Comparison of ENCODE assay signal across 9 cellular contexts in the genomic region with DNA sequence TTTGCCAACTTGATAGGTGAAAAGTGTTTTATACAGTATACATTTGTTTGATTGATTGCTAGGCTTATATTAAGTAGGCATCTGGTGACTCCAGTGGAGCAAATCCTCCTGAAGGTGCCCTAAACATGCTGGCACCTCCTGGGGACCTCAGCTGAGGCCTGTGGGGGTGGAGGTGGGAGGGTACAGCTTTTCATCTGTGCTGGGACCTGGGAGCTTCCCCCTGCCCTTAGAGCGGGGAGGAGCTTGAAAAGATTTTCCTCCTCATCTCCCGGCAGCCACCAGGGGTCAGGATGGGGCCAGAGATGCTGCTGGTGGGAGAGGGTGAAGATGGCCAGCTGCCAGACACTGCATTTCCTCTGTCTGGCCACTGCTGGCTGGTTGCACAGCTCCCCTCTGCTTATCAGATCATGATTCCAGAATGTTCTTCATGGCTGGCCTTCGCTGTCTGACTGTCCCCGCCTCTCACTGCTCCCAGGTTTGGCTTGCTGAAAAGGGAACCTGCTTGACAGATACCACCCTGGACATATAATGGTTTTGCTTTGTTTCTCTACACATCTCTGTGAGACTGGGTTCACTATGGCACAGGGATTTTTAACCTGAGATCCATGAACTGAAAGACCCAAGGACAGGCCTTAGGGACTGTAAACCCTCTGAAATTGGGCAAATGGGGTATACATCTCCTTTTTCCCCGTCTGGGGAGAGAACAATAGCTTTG. TPM values are rescaled to one million over a fixed set of nuclear protein-coding genes. Genes with fewer than 3 reads are reported as not detected.
DNase-seq lines count a peak whose midpoint lies in the region; ATAC-seq, FAIRE-seq and TF ChIP-seq lines count a peak whose summit lies in the region.
"Had no signal": no experiment of that assay in that cellular context is flagged by ENCODE, and none has a peak within 500 bp of the region (broad histone marks: within the 10 kb centered on the region; RNA-seq: fewer than 3 reads in every experiment).

No MANE protein-coding gene starts in this region.

- H2AFZ ChIP-seq in H1 (ENCODE audit: low read length): peak overlapping the region; percentile 92

- H3K4me2 ChIP-seq in H1 (ENCODE audit: insufficient read depth in 1 of 2, low read depth in 2 of 2, low read length in 2 of 2): no peak overlapping the region

- H3K23ac ChIP-seq in H1 (ENCODE audit: insufficient read length): no peak overlapping the region

- no peak overlapping the region for H3K4me3 ChIP-seq in H1 (ENCODE audit: extremely low read depth in 1 of 4, insufficient read depth in 2 of 4, low read depth in 3 of 4, low read length in 4 of 4)

- no peak overlapping the region for H3K4ac ChIP-seq in H1 (replicated peaks; ENCODE audit: insufficient read length, low read depth, low read length)

- no peaks in the 10 kb centered on the region for H3K79me1 ChIP-seq in H1 (ENCODE audit: low read depth, low read length)

- peak overlapping the region; percentile 5; the same call in 1 of the 2 replicates for H3K18ac ChIP-seq in H1 (ENCODE audit: extremely low read depth, low read length)

- no peaks in the 10 kb centered on the region for H3K23me2 ChIP-seq in H1 (ENCODE audit: low read depth, low read length)

- peak; percentile 91 for ATAC-seq in GM21528 (IDR thresholded peaks at IDR 0.05; ENCODE audit: low FRiP score, unreplicated experiment)

- POLR2A ChIA-PET in H1 (lab: Charles Lee; ENCODE audit: partially characterized antibody): interaction anchor here (0.9 to 1.9 kb wide), 5 partner anchors 10 to 105 kb away, joined by 3 to 5 read pairs (median 4); partner anchors contain the start of gene JPH4

- H2BK15ac ChIP-seq in H1 (ENCODE audit: low read length): no peak overlapping the region

- no peak for TF ChIP-seq EP300 in H1 (IDR thresholded peaks at IDR 0.05; ENCODE audit: borderline replicate concordance in 1 of 2, low read depth in 2 of 2, low read length in 2 of 2)

- TF ChIP-seq CTCF in D721Med (IDR thresholded peaks at IDR 0.05; ENCODE audit: insufficient read depth, missing control alignments): peak; percentile 78
- TF ChIP-seq CTCF in H1 (IDR thresholded peaks at IDR 0.05; ENCODE audit: control extremely low read depth in 1 of 3, insufficient read depth in 1 of 3, low read depth in 1 of 3, low read length in 3 of 3): peak; percentile 88 to 95 (median 95)

- no peak for FAIRE-seq in D721Med (lab: Jason Lieb, UNC)
- FAIRE-seq in HTR-8/SVneo (lab: Jason Lieb, UNC): peak; percentile 80
- peak; percentile 71 for FAIRE-seq in H1 (lab: Jason Lieb, UNC)
- FAIRE-seq: endometrium had no signal

- H3K56ac ChIP-seq in H1 (replicated peaks; ENCODE audit: insufficient read length, low read depth, low read length): no peak overlapping the region

- H3K27me3 ChIP-seq in H1 (replicated peaks in 1 of 4; ENCODE audit: control insufficient read depth in 3 of 4, extremely low read depth in 1 of 4, insufficient read depth in 3 of 4, low read length in 3 of 4): no peaks in the 10 kb centered on the region

- H3K36me3 ChIP-seq in H1 (ENCODE audit: control insufficient read depth in 2 of 4, insufficient read depth in 4 of 4, low read length in 3 of 4): no peaks in the 10 kb centered on the region

- WGBS in H1 (ENCODE audit: extremely low coverage in 1 of 2, insufficient coverage in 1 of 2, insufficient read length in 1 of 2, insufficient replicate concordance in 2 of 2, low coverage in 1 of 2, low lambda C conversion rate in 2 of 2, missing lambda C conversion rate in 1 of 2), 2 experiments: 15% methylated on average over 5 of the region's 5 CpGs; no CpG with 5 or more reads in 1 of the 2 experiments

- TF ChIP-seq POLR2A in H1 (IDR thresholded peaks at IDR 0.05; ENCODE audit: control extremely low read depth in 1 of 2, low read depth in 2 of 2, low read length in 2 of 2): no peak

- 0 out of 2 replicates have a peak overlapping the region, but pooled peaks have one; percentile 34 for H2BK20ac ChIP-seq in H1 (ENCODE audit: low read length)

- no peak overlapping the region for H2AK5ac ChIP-seq in H1 (ENCODE audit: low read depth, low read length)

- CTCF ChIA-PET in H1 (lab: Charles Lee; ENCODE audit: partially characterized antibody): interaction anchor here (0.6 to 5.1 kb wide), 34 partner anchors 8 to 467 kb away, joined by 3 to 49 read pairs (median 4); partner anchors contain the start of genes DHRS2 and JPH4

- no peak overlapping the region for H2BK5ac ChIP-seq in H1 (ENCODE audit: low read depth, low read length)

- H3K4me1 ChIP-seq in H1 (replicated peaks in 1 of 4; ENCODE audit: control insufficient read depth in 3 of 4, insufficient read depth in 4 of 4, low read length in 3 of 4): peaks cover 0 to 6% (median under 1%) of the 10 kb centered on the region in 4 experiments; a peak in 2 of 7 replicates

- no peak overlapping the region; the same call in 1 of the 2 replicates for H4K8ac ChIP-seq in H1 (ENCODE audit: extremely low read depth, insufficient read depth, low read length)

- peak; percentile 90 to 92 for TF ChIP-seq RAD21 in H1 (IDR thresholded peaks at IDR 0.05 in 1 of 2, conservative IDR thresholded peaks at IDR 0.05 in 1 of 2; ENCODE audit: low read depth in 2 of 2, low read length in 2 of 2)

- no peak overlapping the region for H3K9ac ChIP-seq in H1 (replicated peaks in 1 of 4; ENCODE audit: extremely low read depth in 1 of 4, low read depth in 3 of 4, low read length in 3 of 4)

- H3K14ac ChIP-seq in H1 (ENCODE audit: insufficient read length): no peak overlapping the region

- H3K27ac ChIP-seq in H1 (ENCODE audit: low read depth, low read length): no peak overlapping the region

- no peak overlapping the region for H4K5ac ChIP-seq in H1 (ENCODE audit: insufficient read length, low read depth, low read length)

- no peaks in the 10 kb centered on the region; a peak in 1 of 4 replicates for H3K9me3 ChIP-seq in H1 (ENCODE audit: insufficient read depth in 2 of 2, low read depth in 1 of 2, low read length in 1 of 2)

- no peaks in the 10 kb centered on the region for H3K79me2 ChIP-seq in H1 (ENCODE audit: control insufficient read depth in 1 of 2, insufficient read depth in 2 of 2, low read length in 2 of 2)

- H2BK12ac ChIP-seq in H1 (ENCODE audit: low read depth, low read length): no peak overlapping the region

- no peak overlapping the region for H2BK120ac ChIP-seq in H1 (replicated peaks; ENCODE audit: low read depth, low read length)

- H4K20me1 ChIP-seq in H1 (replicated peaks in 1 of 2; ENCODE audit: control insufficient read depth in 1 of 2, insufficient read depth in 2 of 2, low read length in 2 of 2): no peaks in the 10 kb centered on the region

- DNase-seq in D721Med (ENCODE audit: insufficient read length, low spot score) (peak; percentile 81), HTR-8/SVneo (ENCODE audit: insufficient read length, low spot score) (peak; percentile 76), H1 (ENCODE audit: low read depth in 1 of 2, low spot score in 2 of 2) (peak in 1 of 2 experiments; percentile 87), midbrain (lab: John Stamatoyannopoulos, UW) (peak; percentile 82)
- peak; percentile 54 for DNase-seq in NK-92 treated with Interleukin-12 subunit alpha and Interleukin-12 subunit beta, amount 100 ng/mL, for 24 hours (lab: John Stamatoyannopoulos, UW)
- peak; percentile 42 to 46 for DNase-seq in activated CD8-positive, alpha-beta memory T cell treated with anti-CD3 and anti-CD28 coated beads for 4 hours (ENCODE audit: low read depth in 2 of 2)
- peak; percentile 49 to 62 for DNase-seq in stimulated activated CD8-positive, alpha-beta memory T cell treated with anti-CD3 and anti-CD28 coated beads, Interleukin-4, amount 100 ng/mL, for 1 hour (ENCODE audit: low read depth in 2 of 2, low spot score in 1 of 2)

- no peak overlapping the region for H4K91ac ChIP-seq in H1 (replicated peaks; ENCODE audit: insufficient read length, low read length)

RNA-seq across cellular contexts. Expression of gene JPH4, which starts 10.5 kb away (rescaled TPM):
- 46.4 and 46.7 TPM in 2 replicates for total RNA-seq in H1 (2021; fragmentation: NEBNext Ultra II Directional; extraction: Animal tissue kit (Norgen Biotek cat#: 25700))
- polyA plus RNA-seq in H1 (2011; rRNA removed): 23.9 and 35.0 TPM in 2 replicates
- polyA plus RNA-seq in H1 (2011; cell fraction: cytosol; rRNA removed): 31.2 TPM
- polyA plus RNA-seq in H1 (2011; cell fraction: nucleus; rRNA removed): 48.6 TPM
- polyA plus RNA-seq in H1 (2012, experiment 1 of 2): 20.3 to 33.0 TPM (median 27.2 TPM) in 4 replicates
- 23.3 TPM for polyA plus RNA-seq in H1 (2012, experiment 2 of 2)
- 23.9 TPM for polyA plus RNA-seq in H1 (2013, experiment 1 of 2)
- polyA plus RNA-seq in H1 (2013, experiment 2 of 2): 23.3 TPM
- 11.2 and 13.2 TPM in 2 replicates for polyA minus RNA-seq in H1 (2011; rRNA and poly(A)+ RNA removed)
- polyA minus RNA-seq in H1 (2011; cell fraction: cytosol; rRNA and poly(A)+ RNA removed): 19.1 TPM
- polyA minus RNA-seq in H1 (2011; cell fraction: nucleus; rRNA and poly(A)+ RNA removed): 24.3 TPM

RNA-seq across cellular contexts. Expression of gene AP1G2, which starts 21.4 kb away (rescaled TPM):
- 70.1 and 70.9 TPM in 2 replicates for total RNA-seq in H1 (2021; fragmentation: NEBNext Ultra II Directional; extraction: Animal tissue kit (Norgen Biotek cat#: 25700))
- 134 and 162 TPM in 2 replicates for polyA plus RNA-seq in H1 (2011; rRNA removed)
- 149 TPM for polyA plus RNA-seq in H1 (2011; cell fraction: cytosol; rRNA removed)
- 1,259 TPM for polyA plus RNA-seq in H1 (2011; cell fraction: nucleus; rRNA removed)
- polyA plus RNA-seq in H1 (2012, experiment 1 of 2): 88.4 to 117 TPM (median 102 TPM) in 4 replicates
- 65.4 TPM for polyA plus RNA-seq in H1 (2012, experiment 2 of 2)
- 65.1 TPM for polyA plus RNA-seq in H1 (2013, experiment 1 of 2)
- 60.0 TPM for polyA plus RNA-seq in H1 (2013, experiment 2 of 2)
- 116 and 124 TPM in 2 replicates for polyA minus RNA-seq in H1 (2011; rRNA and poly(A)+ RNA removed)
- polyA minus RNA-seq in H1 (2011; cell fraction: cytosol; rRNA and poly(A)+ RNA removed): 57.8 TPM
- 206 TPM for polyA minus RNA-seq in H1 (2011; cell fraction: nucleus; rRNA and poly(A)+ RNA removed)

RNA-seq across cellular contexts. Expression of gene THTPA, which starts 33.0 kb away (rescaled TPM):
- 14.8 and 16.6 TPM in 2 replicates for total RNA-seq in H1 (2021; fragmentation: NEBNext Ultra II Directional; extraction: Animal tissue kit (Norgen Biotek cat#: 25700))
- 19.0 and 23.4 TPM in 2 replicates for polyA plus RNA-seq in H1 (2011; rRNA removed)
- 16.2 TPM for polyA plus RNA-seq in H1 (2011; cell fraction: cytosol; rRNA removed)
- 16.0 TPM for polyA plus RNA-seq in H1 (2011; cell fraction: nucleus; rRNA removed)
- polyA plus RNA-seq in H1 (2012, experiment 1 of 2): 14.7 to 21.8 TPM (median 19.2 TPM) in 4 replicates
- 25.1 TPM for polyA plus RNA-seq in H1 (2012, experiment 2 of 2)
- polyA plus RNA-seq in H1 (2013, experiment 1 of 2): 7.0 TPM
- polyA plus RNA-seq in H1 (2013, experiment 2 of 2): 8.4 TPM
- polyA minus RNA-seq in H1 (2011; rRNA and poly(A)+ RNA removed): 16.4 and 30.4 TPM in 2 replicates
- polyA minus RNA-seq in H1 (2011; cell fraction: cytosol; rRNA and poly(A)+ RNA removed): 6.2 TPM
- polyA minus RNA-seq in H1 (2011; cell fraction: nucleus; rRNA and poly(A)+ RNA removed): 14.0 TPM

RNA-seq across cellular contexts. Expression of gene ZFHX2, which starts 37.5 kb away (rescaled TPM):
- 27.0 and 28.6 TPM in 2 replicates for total RNA-seq in H1 (2021; fragmentation: NEBNext Ultra II Directional; extraction: Animal tissue kit (Norgen Biotek cat#: 25700))
- polyA plus RNA-seq in H1 (2011; rRNA removed): 2.7 and 3.7 TPM in 2 replicates
- 1.7 TPM for polyA plus RNA-seq in H1 (2011; cell fraction: cytosol; rRNA removed)
- polyA plus RNA-seq in H1 (2011; cell fraction: nucleus; rRNA removed): 7.3 TPM
- polyA plus RNA-seq in H1 (2012, experiment 1 of 2): 14.7 to 22.4 TPM (median 19.8 TPM) in 4 replicates
- 7.9 TPM for polyA plus RNA-seq in H1 (2012, experiment 2 of 2)
- polyA plus RNA-seq in H1 (2013, experiment 1 of 2): 13.2 TPM
- polyA plus RNA-seq in H1 (2013, experiment 2 of 2): 12.1 TPM
- polyA minus RNA-seq in H1 (2011; rRNA and poly(A)+ RNA removed): 6.0 and 8.5 TPM in 2 replicates
- 15.5 TPM for polyA minus RNA-seq in H1 (2011; cell fraction: cytosol; rRNA and poly(A)+ RNA removed)
- polyA minus RNA-seq in H1 (2011; cell fraction: nucleus; rRNA and poly(A)+ RNA removed): 13.7 TPM

RNA-seq across cellular contexts. Expression of gene DHRS2, which starts 47.1 kb away (rescaled TPM):
- 0.44 and 1.1 TPM in 2 replicates for total RNA-seq in H1 (2021; fragmentation: NEBNext Ultra II Directional; extraction: Animal tissue kit (Norgen Biotek cat#: 25700))
- 3.5 and 4.4 TPM in 2 replicates for polyA plus RNA-seq in H1 (2011; rRNA removed)
- polyA plus RNA-seq in H1 (2011; cell fraction: cytosol; rRNA removed): 6.2 TPM
- polyA plus RNA-seq in H1 (2011; cell fraction: nucleus; rRNA removed): 5.7 TPM
- polyA plus RNA-seq in H1 (2012, experiment 1 of 2): 0.91 to 2.7 TPM (median 1.8 TPM) in 4 replicates
- 0.72 TPM for polyA plus RNA-seq in H1 (2012, experiment 2 of 2)
- polyA plus RNA-seq in H1 (2013, experiment 1 of 2): 1.5 TPM
- 1.2 TPM for polyA plus RNA-seq in H1 (2013, experiment 2 of 2)
- polyA minus RNA-seq in H1 (2011; rRNA and poly(A)+ RNA removed): 4.0 and 4.9 TPM in 2 replicates
- 0.81 TPM for polyA minus RNA-seq in H1 (2011; cell fraction: cytosol; rRNA and poly(A)+ RNA removed)
- polyA minus RNA-seq in H1 (2011; cell fraction: nucleus; rRNA and poly(A)+ RNA removed): 7.5 TPM
